In genomic region chr12:93521225-93521854, GRCh38 we compare ENCODE assay signal across 23 cellular contexts. TPM values are rescaled to one million over a fixed set of nuclear protein-coding genes. Genes with fewer than 3 reads are reported as not detected.
A peak's percentile ranks its signal among the peaks of the same experiment; 100 is the strongest.
DNase-seq lines count a peak whose midpoint lies in the region; ATAC-seq and TF ChIP-seq lines count a peak whose summit lies in the region.
"Had no signal": no experiment of that assay in that cellular context is flagged by ENCODE, and none has a peak within 500 bp of the region (broad histone marks: within the 10 kb centered on the region; RNA-seq: fewer than 3 reads in every experiment).

No MANE protein-coding gene starts in this region.

- H3K27ac ChIP-seq in dorsolateral prefrontal cortex = no peak overlapping the region
- H3K27ac ChIP-seq: prostate gland had no signal

- peak; percentile 12 for DNase-seq in AG10803 (ENCODE audit: low read depth)
- peak; percentile 37 for DNase-seq in NCI-H446 treated with DMSO at 0.1 percent for 48 hours (lab: John Stamatoyannopoulos, UW)
- DNase-seq in dermis microvascular lymphatic vessel endothelial cell (ENCODE audit: low read depth in 2 of 2) = peak; percentile 2 to 18
- peak; percentile 27 for DNase-seq in kidney tubule cell (ENCODE audit: low spot score)
- no peak for DNase-seq in nephron progenitor cell
- DNase-seq in dorsolateral prefrontal cortex = no peak
- no peak for DNase-seq in activated naive CD8-positive, alpha-beta T cell treated with anti-CD3 and anti-CD28 coated beads, Interleukin-2, amount 50 U/mL, for 24 hours
- DNase-seq: ACHN; activated CD4-positive, alpha-beta T cell treated with anti-CD3 and anti-CD28 coated beads, Interleukin-2, amount 50 U/mL, for 1 hour; activated CD8-positive, alpha-beta memory T cell treated with anti-CD3 and anti-CD28 coated beads, Interleukin-2, amount 50 U/mL, for 48 hours; activated effector memory CD4-positive, alpha-beta T cell treated with anti-CD3 and anti-CD28 coated beads, Interleukin-2, amount 50 U/mL, for 16 hours; amygdala; CD4-positive, CD25-positive, alpha-beta regulatory T cell; central memory CD4-positive, alpha-beta T cell; hippocampal formation; NCI-H2029; NCI-H510A treated with DMSO at 0.1 percent for 48 hours; stimulated activated CD4-positive, alpha-beta T cell treated with anti-CD3 and anti-CD28 coated beads, Interleukin-4, amount 100 ng/mL, for 1 hour had no signal

- no peak overlapping the region for H3K4me3 Mint-ChIP-seq in nephron progenitor cell
- H3K4me3 Mint-ChIP-seq in activated naive CD8-positive, alpha-beta T cell treated with anti-CD3 and anti-CD28 coated beads, Interleukin-2, amount 50 U/mL, for 24 hours = no peak overlapping the region
- H3K4me3 Mint-ChIP-seq: CD4-positive, CD25-positive, alpha-beta regulatory T cell; mesothelial cell of epicardium; nephron; T-cell had no signal

- H3K9me3 Mint-ChIP-seq in nephron progenitor cell = no peaks in the 10 kb centered on the region
- no peaks in the 10 kb centered on the region for H3K9me3 Mint-ChIP-seq in activated naive CD8-positive, alpha-beta T cell treated with anti-CD3 and anti-CD28 coated beads, Interleukin-2, amount 50 U/mL, for 24 hours
- H3K9me3 Mint-ChIP-seq: CD4-positive, CD25-positive, alpha-beta regulatory T cell; mesothelial cell of epicardium; nephron; T-cell had no signal

- H3K4me3 ChIP-seq in AG10803 (ENCODE audit: low read length) = no peak overlapping the region
- no peak overlapping the region for H3K4me3 ChIP-seq in dorsolateral prefrontal cortex
- H3K4me3 ChIP-seq: prostate gland had no signal

- ATAC-seq in GM18519 (IDR thresholded peaks at IDR 0.05; ENCODE audit: low FRiP score, unreplicated experiment) = no peak
- no peak for ATAC-seq in activated naive CD8-positive, alpha-beta T cell treated with anti-CD3 and anti-CD28 coated beads, Interleukin-2, amount 50 U/mL, for 24 hours
- ATAC-seq: T-cell had no signal

- H3K27ac Mint-ChIP-seq in nephron progenitor cell = no peak overlapping the region
- H3K27ac Mint-ChIP-seq in activated naive CD8-positive, alpha-beta T cell treated with anti-CD3 and anti-CD28 coated beads, Interleukin-2, amount 50 U/mL, for 24 hours = no peak overlapping the region
- H3K27ac Mint-ChIP-seq: mesothelial cell of epicardium, nephron, T-cell had no signal

- TF ChIP-seq CTCF in AG10803 (conservative IDR thresholded peaks at IDR 0.05; ENCODE audit: low read length) (no peak), nephron progenitor cell (IDR thresholded peaks at IDR 0.05) (no peak), dorsolateral prefrontal cortex (IDR thresholded peaks at IDR 0.05 in 54 of 56, conservative IDR thresholded peaks at IDR 0.05 in 2 of 56; ENCODE audit: low read depth in 1 of 56, partially characterized antibody in 56 of 56) (no peak)

- H3K36me3 Mint-ChIP-seq in nephron progenitor cell (ENCODE audit: low read depth) = no peaks in the 10 kb centered on the region
- no peaks in the 10 kb centered on the region for H3K36me3 Mint-ChIP-seq in activated naive CD8-positive, alpha-beta T cell treated with anti-CD3 and anti-CD28 coated beads, Interleukin-2, amount 50 U/mL, for 24 hours (ENCODE audit: low read depth)
- H3K36me3 Mint-ChIP-seq: CD4-positive, CD25-positive, alpha-beta regulatory T cell; mesothelial cell of epicardium; T-cell had no signal

- H3K27me3 Mint-ChIP-seq in nephron progenitor cell (ENCODE audit: low read depth, poor library complexity) = peaks cover 14% of the 10 kb centered on the region
- peaks cover 1% of the 10 kb centered on the region for H3K27me3 Mint-ChIP-seq in activated naive CD8-positive, alpha-beta T cell treated with anti-CD3 and anti-CD28 coated beads, Interleukin-2, amount 50 U/mL, for 24 hours
- H3K27me3 Mint-ChIP-seq: CD4-positive, CD25-positive, alpha-beta regulatory T cell had no signal

- intact Hi-C loops in dorsolateral prefrontal cortex (cut with DNase I) = no loop called here

- H3K27me3 ChIP-seq in dorsolateral prefrontal cortex = peaks cover 0 to 5% (median 0%) of the 10 kb centered on the region in 45 donors

- H3K4me1 Mint-ChIP-seq in nephron progenitor cell = peaks cover 4% of the 10 kb centered on the region
- no peaks in the 10 kb centered on the region for H3K4me1 Mint-ChIP-seq in activated naive CD8-positive, alpha-beta T cell treated with anti-CD3 and anti-CD28 coated beads, Interleukin-2, amount 50 U/mL, for 24 hours
- H3K4me1 Mint-ChIP-seq: nephron had no signal

RNA-seq across cellular contexts. Expression of gene SOCS2, which starts 51.1 kb away (rescaled TPM):
- total RNA-seq in dermis microvascular lymphatic vessel endothelial cell (60.9 and 64.4 TPM in 2 replicates), dorsolateral prefrontal cortex (10 to 100 TPM in 77 of 120 experiments, 1 to 10 TPM in 43; 6.0 to 19.2 (median 11.0) TPM)

RNA-seq across cellular contexts. Expression of gene MRPL42, which starts 54.0 kb away (rescaled TPM):
- 58.3 and 63.3 TPM in 2 replicates for total RNA-seq in dermis microvascular lymphatic vessel endothelial cell
- 10 to 100 TPM; 26.4 to 78.8 (median 56.2) TPM for total RNA-seq in dorsolateral prefrontal cortex

Comparison
In these comparisons a context has a peak if more than half of its experiments do, and no peak if none do; other contexts are left out.
1. DNase-seq: peak in AG10803 (single experiment), NCI-H446 treated with DMSO at 0.1 percent for 48 hours (single experiment), dermis microvascular lymphatic vessel endothelial cell (2 of 2) and kidney tubule cell (single experiment); none in nephron progenitor cell (single experiment), dorsolateral prefrontal cortex (0 of 10) and activated naive CD8-positive, alpha-beta T cell treated with anti-CD3 and anti-CD28 coated beads, Interleukin-2, amount 50 U/mL, for 24 hours (single experiment).